Comparison of ENCODE assay signal across 17 cellular contexts in the genomic region with DNA sequence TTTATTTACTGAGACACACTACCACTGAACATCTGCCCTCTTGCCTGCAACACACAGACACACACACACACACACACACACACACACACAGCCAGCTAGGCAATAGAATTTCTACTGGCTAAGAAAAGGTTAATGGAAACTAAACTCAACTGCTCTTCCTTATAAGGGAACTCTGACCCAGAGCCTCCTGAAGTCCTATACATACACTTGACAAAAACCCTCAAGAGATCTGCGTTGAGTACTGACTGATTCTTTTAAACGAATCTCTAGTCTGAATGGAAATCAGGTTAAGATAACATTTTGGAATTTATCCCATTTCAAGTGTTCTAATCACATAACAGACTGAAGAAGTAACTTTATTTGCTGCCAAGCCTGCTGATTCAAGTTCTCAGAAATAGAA. TPM values are rescaled to one million over a fixed set of nuclear protein-coding genes. Genes with fewer than 3 reads are reported as not detected.
"Had no signal": no experiment of that assay in that cellular context is flagged by ENCODE, and none has a peak within 500 bp of the region (broad histone marks: within the 10 kb centered on the region; RNA-seq: fewer than 3 reads in every experiment).

No MANE protein-coding gene starts in this region.

- DNase-seq: esophagus squamous epithelium; foreskin keratinocyte; head of caudate nucleus; left colon; natural killer cell; posterior cingulate gyrus; spleen; stimulated activated CD4-positive, alpha-beta T cell treated with anti-CD3 and anti-CD28 coated beads, Interleukin-15, amount 100 ng/mL, for 24 hours; stimulated activated CD4-positive, alpha-beta T cell treated with anti-CD3 and anti-CD28 coated beads, Interleukin-1b, Interleukin-23, amount 100 ng/mL, for 48 hours; stimulated activated CD4-positive, alpha-beta T cell treated with anti-CD3 and anti-CD28 coated beads, Interleukin-4, amount 100 ng/mL, for 24 hours; tibial artery; upper lobe of left lung had no signal

- ATAC-seq: foreskin keratinocyte; left colon; natural killer cell; sciatic nerve; stimulated activated memory B cell treated with anti-CD40 and anti-IgM and Interleukin-4, amounts not matched to agents 10 μg/mL and 1 μg/mL and 100 μg/mL, for 72 hours had no signal

- H3K4me3 ChIP-seq: esophagus squamous epithelium, hepatocyte, spleen, tibial artery, upper lobe of left lung had no signal

- H3K36me3 ChIP-seq: esophagus squamous epithelium, spleen, tibial artery, upper lobe of left lung had no signal

- H3K27me3 ChIP-seq: esophagus squamous epithelium, foreskin keratinocyte, hepatocyte, spleen, tibial artery, upper lobe of left lung had no signal

- H3K27ac ChIP-seq: esophagus squamous epithelium, foreskin keratinocyte, hepatocyte, spleen, tibial artery, upper lobe of left lung had no signal

- H3K9me3 ChIP-seq: upper lobe of left lung had no signal

- H3K4me1 ChIP-seq: esophagus squamous epithelium, foreskin keratinocyte, tibial artery had no signal

RNA-seq across cellular contexts. Expression of gene TRPM3, which starts 25.9 kb away (rescaled TPM):
- total RNA-seq: epithelial cell of proximal tubule, foreskin keratinocyte, kidney epithelial cell, natural killer cell had no signal
- polyA plus RNA-seq: foreskin keratinocyte had no signal
